In genomic region chr5:1763548-1763911, GRCh38 we compare ENCODE assay signal across 9 cellular contexts. TPM values are rescaled to one million over a fixed set of nuclear protein-coding genes. Genes with fewer than 3 reads are reported as not detected.
A peak's percentile ranks its signal among the peaks of the same experiment; 100 is the strongest.
DNase-seq lines count a peak whose midpoint lies in the region; TF ChIP-seq lines count a peak whose summit lies in the region.
"Had no signal": no experiment of that assay in that cellular context is flagged by ENCODE, and none has a peak within 500 bp of the region (broad histone marks: within the 10 kb centered on the region; RNA-seq: fewer than 3 reads in every experiment).

No MANE protein-coding gene starts in this region.

- H2AFZ ChIP-seq in GM23248 = peak overlapping the region; percentile 54

- peak overlapping the region; percentile 58 for H3K4me3 ChIP-seq in GM23248
- H3K4me3 ChIP-seq in testis = no peak overlapping the region
- H3K4me3 ChIP-seq: SK-N-MC had no signal

- H3F3A ChIP-seq in GM23248 (ENCODE audit: insufficient read depth) = no peaks in the 10 kb centered on the region

- H3K27ac ChIP-seq in GM23248 = no peak overlapping the region
- no peak overlapping the region for H3K27ac ChIP-seq in testis
- H3K27ac ChIP-seq: SK-N-MC had no signal

- in situ Hi-C loops in GM23248 (cut with MboI) = loop anchor here (25.0 kb wide), 2 partner anchors 974 to 1849 kb away; no protein-coding TSS in a partner anchor
- in situ Hi-C loops in SK-MEL-5 (cut with HindIII; ENCODE audit: low pct_unique_long_range_greater_than_20kb, low sequenced_read_pairs) = no loop called here

- H3K36me3 ChIP-seq in GM23248 (ENCODE audit: low read depth) (no peaks in the 10 kb centered on the region), testis (ENCODE audit: low read depth, missing control alignments) (no peaks in the 10 kb centered on the region)

- no peak for TF ChIP-seq POLR2A in testis (IDR thresholded peaks at IDR 0.05)

- H3K4me1 ChIP-seq in GM23248 (ENCODE audit: insufficient read depth) (no peaks in the 10 kb centered on the region), testis (no peaks in the 10 kb centered on the region)

- intact Hi-C loops in testis (cut with DNase I; ENCODE audit: low total_unique reads) = no loop called here

- no peaks in the 10 kb centered on the region for H3K9me2 ChIP-seq in GM23248 (ENCODE audit: insufficient read depth)

- H3K4me2 ChIP-seq in GM23248 (ENCODE audit: unreplicated experiment) = peak overlapping the region; percentile 67

- H4K20me1 ChIP-seq in GM23248 (ENCODE audit: insufficient read depth) = no peaks in the 10 kb centered on the region

- H3K9me3 ChIP-seq in GM23248 (ENCODE audit: low read depth) = no peaks in the 10 kb centered on the region
- H3K9me3 ChIP-seq in testis = no peaks in the 10 kb centered on the region

- 19 to 21% methylated on average over 15 of the region's 15 CpGs for WGBS in GM23248 (ENCODE audit: low coverage in 1 of 2, low lambda C conversion rate in 2 of 2, missing lambda C conversion rate in 2 of 2), 2 experiments
- 52 to 59% methylated on average over 12 to 15 of the region's 15 CpGs for WGBS in testis, 2 donors

- H3K27me3 ChIP-seq in GM23248 (replicated peaks; ENCODE audit: insufficient read depth) (peaks cover 17% of the 10 kb centered on the region), testis (no peaks in the 10 kb centered on the region)

- no peaks in the 10 kb centered on the region for H3K79me2 ChIP-seq in GM23248 (ENCODE audit: insufficient read depth)

- TF ChIP-seq CTCF in testis (IDR thresholded peaks at IDR 0.05) = peak in 1 of 3 experiments; percentile 40

- no peak overlapping the region for H3K9ac ChIP-seq in GM23248

- DNase-seq in CD1c-positive myeloid dendritic cell (ENCODE audit: extremely low spot score) (peak; percentile 32), GM23248 (peak; percentile 85), SK-MEL-5 (ENCODE audit: low read depth, low spot score) (peak; percentile 73), cerebellum (ENCODE audit: low spot score) (peak; percentile 14), kidney tubule cell (ENCODE audit: low spot score) (peak; percentile 53), testis (peak; percentile 48), NCI-H1105 (lab: John Stamatoyannopoulos, UW) (no peak), NCI-H1048 (lab: John Stamatoyannopoulos, UW) (no peak)

RNA-seq across cellular contexts. Expression of gene MRPL36, which starts 36.1 kb away (rescaled TPM):
- total RNA-seq in GM23248 (2014; rRNA removed; shearing (Covaris generic)) = 30.9 and 33.9 TPM in 2 replicates
- polyA plus RNA-seq in GM23248 (2016; fragmentation: Nextera tagmentation; extraction: Ambion mirVana) = 140 and 147 TPM in 2 replicates
- total RNA-seq in SK-MEL-5 (2014; rRNA removed; shearing (Covaris generic)) = 82.5 and 83.7 TPM in 2 replicates
- polyA plus RNA-seq in SK-MEL-5 (2015; cell fraction: cytosol; rRNA removed) = 52.1 and 95.1 TPM in 2 replicates
- polyA plus RNA-seq in SK-MEL-5 (2015; cell fraction: nucleus; rRNA removed) = 26.9 and 41.9 TPM in 2 replicates
- total RNA-seq in cerebellum = 15.0 TPM
- total RNA-seq in testis = 100 to 1,000 TPM in 1 of 2 donors, 10 to 100 TPM in 1; 60.8 to 101 TPM
- 164 TPM for polyA plus RNA-seq in testis (ENCODE audit: insufficient read depth, low read depth, low replicate concordance)

RNA-seq across cellular contexts. Expression of gene NDUFS6, which starts 37.7 kb away (rescaled TPM):
- 34.7 and 39.6 TPM in 2 replicates for total RNA-seq in GM23248 (2014; rRNA removed; shearing (Covaris generic))
- polyA plus RNA-seq in GM23248 (2016; fragmentation: Nextera tagmentation; extraction: Ambion mirVana) (103 and 106 TPM in 2 replicates), testis (ENCODE audit: insufficient read depth, low read depth, low replicate concordance) (59.3 TPM)
- 88.1 and 93.4 TPM in 2 replicates for total RNA-seq in SK-MEL-5 (2014; rRNA removed; shearing (Covaris generic))
- 114 and 263 TPM in 2 replicates for polyA plus RNA-seq in SK-MEL-5 (2015; cell fraction: cytosol; rRNA removed)
- 9.3 and 21.4 TPM in 2 replicates for polyA plus RNA-seq in SK-MEL-5 (2015; cell fraction: nucleus; rRNA removed)
- total RNA-seq in cerebellum (13.2 TPM), testis (10 to 100 TPM; 54.9 to 58.7 TPM)

Comparison
In these comparisons a context has a peak if more than half of its experiments do, and no peak if none do; other contexts are left out.
1. DNase-seq: peak in CD1c-positive myeloid dendritic cell (single experiment), GM23248 (single experiment), SK-MEL-5 (single experiment), cerebellum (single experiment), kidney tubule cell (single experiment) and testis (single experiment); none in NCI-H1105 (single experiment) and NCI-H1048 (single experiment).